28 cellular contexts compared by ENCODE assay signal in genomic region chrX:29862126-29862664, GRCh38.
"Had no signal": no experiment of that assay in that cellular context is flagged by ENCODE, and none has a peak within 500 bp of the region (broad histone marks: within the 10 kb centered on the region; RNA-seq: fewer than 3 reads in every experiment).

No MANE protein-coding gene starts in this region.

- ATAC-seq: activated CD8-positive, alpha-beta memory T cell treated with anti-CD3 and anti-CD28 coated beads, Interleukin-2, amount 10 ng/mL, durations not matched to agents 7 days and 5 days; Panc1 had no signal

- H3K36me3 ChIP-seq: ascending aorta, cardiac muscle cell, SJCRH30, WERI-Rb-1 had no signal

- H3K27ac ChIP-seq: ascending aorta, cardiac muscle cell, SJCRH30, SK-N-MC, WERI-Rb-1 had no signal

- H3K4me1 ChIP-seq: ascending aorta, SJCRH30 had no signal

- DNase-seq: activated CD4-positive, alpha-beta memory T cell treated with anti-CD3 and anti-CD28 coated beads, Interleukin-2, amount 10 ng/mL, durations not matched to agents 7 days and 5 days; activated CD4-positive, alpha-beta T cell treated with anti-CD3 and anti-CD28 coated beads for 1 hour; activated CD4-positive, alpha-beta T cell treated with anti-CD3 and anti-CD28 coated beads for 48 hours; activated CD4-positive, CD25-positive, alpha-beta regulatory T cell; activated CD8-positive, alpha-beta memory T cell treated with anti-CD3 and anti-CD28 coated beads for 24 hours; activated CD8-positive, alpha-beta memory T cell treated with anti-CD3 and anti-CD28 coated beads, Interleukin-2, amount 10 ng/mL, durations not matched to agents 7 days and 5 days; activated gamma-delta T cell; activated naive CD4-positive, alpha-beta T cell treated with Interleukin-2 at 50 U/mL for 16 hours; activated naive CD8-positive, alpha-beta T cell treated with anti-CD3 and anti-CD28 coated beads, Interleukin-2, amount 10 ng/mL, durations not matched to agents 7 days and 5 days; activated T-cell treated with anti-CD3 and anti-CD28 coated beads, Interleukin-2, amount 50 U/mL, for 1 hour; amygdala; NCI-H1092 treated with DMSO at 0.1 percent for 48 hours; NCI-H1417; NCI-H146; NCI-H187; NCI-H2029 treated with DMSO at 0.1 percent for 48 hours; NCI-H2107; NCI-H345; NCI-H524 treated with DMSO at 0.1 percent for 48 hours; NK-92 treated with Interleukin-12 subunit alpha and Interleukin-12 subunit beta, amount 100 ng/mL, for 24 hours; SHP77; SJCRH30; T1000; WERI-Rb-1 had no signal

- H3K4me3 ChIP-seq: ascending aorta, cardiac muscle cell, SJCRH30, SK-N-MC had no signal

- H3K27me3 ChIP-seq: ascending aorta, cardiac muscle cell, SJCRH30 had no signal

- H3K9me3 ChIP-seq: ascending aorta, SJCRH30 had no signal
